In the genomic region with DNA sequence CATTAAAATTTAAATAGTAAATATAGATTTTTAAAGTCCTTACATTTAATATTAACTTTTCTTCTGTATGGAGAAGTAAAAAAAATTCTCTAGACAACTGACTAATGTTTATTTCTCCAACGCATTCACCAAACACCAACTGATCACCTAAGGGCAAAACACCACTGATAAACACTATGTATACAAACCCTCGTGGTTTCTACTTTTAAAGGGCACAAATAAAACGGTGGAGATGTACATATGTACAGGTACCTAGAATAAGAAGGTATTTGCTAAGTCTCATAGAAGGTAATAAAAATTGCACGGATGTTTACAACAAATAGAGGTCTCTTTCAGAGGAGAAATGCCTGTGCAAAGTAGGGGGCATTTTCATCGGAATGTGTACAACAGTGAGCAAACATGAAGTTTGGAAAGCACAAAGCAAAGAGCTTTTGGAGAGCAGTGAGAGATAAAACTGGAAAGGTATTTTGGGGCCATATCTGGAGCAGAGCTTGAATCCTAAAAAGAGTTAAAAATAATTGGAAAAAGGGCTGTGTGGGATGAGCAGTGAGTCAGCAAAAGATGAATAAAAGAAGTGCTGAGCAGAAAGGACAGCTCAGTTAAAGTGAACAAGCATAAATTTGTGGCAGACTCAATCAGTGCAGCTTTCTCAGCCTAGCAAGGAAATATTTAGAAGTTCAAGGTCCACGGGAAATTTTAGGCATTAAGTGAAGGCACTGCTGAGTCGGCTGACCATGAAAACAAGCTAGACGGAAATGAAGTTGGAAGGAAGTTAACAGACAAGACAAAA, we compare ENCODE assay signal across 30 cellular contexts.
DNase-seq lines count a peak whose midpoint lies in the region; ATAC-seq and TF ChIP-seq lines count a peak whose summit lies in the region.
"Had no signal": no experiment of that assay in that cellular context is flagged by ENCODE, and none has a peak within 500 bp of the region (broad histone marks: within the 10 kb centered on the region; RNA-seq: fewer than 3 reads in every experiment).

No MANE protein-coding gene starts in this region.

- H3K27me3 ChIP-seq in right lobe of liver, result no peaks in the 10 kb centered on the region
- H3K27me3 ChIP-seq: gastrocnemius medialis, pancreas, SJSA1, testis had no signal

- peaks cover 0 to 12% (median 0%) of the 10 kb centered on the region in 4 donors for H3K4me1 ChIP-seq in right lobe of liver
- H3K4me1 ChIP-seq: gastrocnemius medialis, HAP-1, pancreas, testis had no signal

- no peak for TF ChIP-seq POLR2A in right lobe of liver (IDR thresholded peaks at IDR 0.05)

- no peak overlapping the region for H3K27ac ChIP-seq in right lobe of liver
- H3K27ac ChIP-seq: gastrocnemius medialis, pancreas, RWPE1, SJSA1, skin epidermis, testis had no signal

- intact Hi-C loops in right lobe of liver (cut with DNase I), result no loop called here

- DNase-seq in A172 (ENCODE audit: low spot score), result peak; percentile 21
- peak; percentile 43 for DNase-seq in HuH-7 (ENCODE audit: low spot score)
- DNase-seq in astrocyte of the spinal cord (ENCODE audit: low read depth, low spot score), result peak; percentile 20
- no peak for DNase-seq in right lobe of liver
- DNase-seq in LoVo (ENCODE audit: low spot score), result no peak
- DNase-seq in T-helper 1 cell, result no peak
- DNase-seq in activated naive CD4-positive, alpha-beta T cell treated with Interleukin-2 at 50 U/mL for 16 hours, result no peak
- DNase-seq in NCI-H1694 treated with DMSO at 0.1 percent for 48 hours (lab: John Stamatoyannopoulos, UW), result no peak
- DNase-seq: activated CD4-positive, alpha-beta T cell treated with anti-CD3 and anti-CD28 coated beads, Interleukin-2, amount 50 U/mL, for 4 hours; activated CD8-positive, alpha-beta memory T cell treated with anti-CD3 and anti-CD28 coated beads, Interleukin-2, amount 10 ng/mL, durations not matched to agents 7 days and 5 days; activated naive CD8-positive, alpha-beta T cell treated with anti-CD3 and anti-CD28 coated beads, Interleukin-2, amount 50 U/mL, for 24 hours; activated T-cell treated with anti-CD3 and anti-CD28 coated beads, Interleukin-2, amount 50 U/mL, for 4 hours; CD4-positive, alpha-beta memory T cell; DMS 273 treated with DMSO at 0.1 percent for 48 hours; gastrocnemius medialis; NCI-H1092 treated with DMSO at 0.1 percent for 48 hours; NCI-H187 treated with DMSO at 0.1 percent for 48 hours; NCI-H2171 treated with DMSO at 0.1 percent for 48 hours; NCI-H510A treated with DMSO at 0.1 percent for 48 hours; nephron progenitor cell; pancreas; retina; stimulated activated naive CD8-positive, alpha-beta T cell treated with anti-CD3 and anti-CD28 coated beads, Interleukin-15, Interleukin-2, amounts not matched to agents 100 U/mL and 50 U/mL, for 24 hours; T-cell; testis had no signal

- 15% methylated on average over 8 of the region's 8 CpGs for WGBS in right lobe of liver (ENCODE audit: insufficient coverage, low coverage, low lambda C conversion rate, missing lambda C conversion rate)

- TF ChIP-seq CTCF in astrocyte of the spinal cord (IDR thresholded peaks at IDR 0.05; ENCODE audit: low read depth, low read length) (no peak), right lobe of liver (IDR thresholded peaks at IDR 0.05) (no peak)

- no peak overlapping the region for H3K4me3 ChIP-seq in astrocyte of the spinal cord (ENCODE audit: low read depth, low read length)
- H3K4me3 ChIP-seq in right lobe of liver, result no peak overlapping the region
- H3K4me3 ChIP-seq: gastrocnemius medialis, HAP-1, lung, pancreas, SJSA1, skin epidermis, testis had no signal

- no peaks in the 10 kb centered on the region for H3K36me3 ChIP-seq in right lobe of liver
- H3K36me3 ChIP-seq: gastrocnemius medialis, HAP-1, pancreas, SJSA1 had no signal

- in situ Hi-C loops in astrocyte of the spinal cord (cut with HindIII; ENCODE audit: low sequenced_read_pairs), result no loop called here

- no peaks in the 10 kb centered on the region for H3K9me3 ChIP-seq in right lobe of liver
- H3K9me3 ChIP-seq: gastrocnemius medialis, HAP-1, pancreas, SJSA1, testis had no signal

- peak; percentile 57 to 80 (median 59) for ATAC-seq in right lobe of liver
- ATAC-seq: activated CD8-positive, alpha-beta memory T cell treated with anti-CD3 and anti-CD28 coated beads, Interleukin-2, amount 10 ng/mL, durations not matched to agents 7 days and 5 days; activated naive CD8-positive, alpha-beta T cell treated with anti-CD3 and anti-CD28 coated beads, Interleukin-2, amount 50 U/mL, for 24 hours; activated T-cell treated with anti-CD3 and anti-CD28 coated beads, Interleukin-2, amount 50 U/mL, for 4 hours; gastrocnemius medialis; pancreas; stimulated activated naive CD8-positive, alpha-beta T cell treated with anti-CD3 and anti-CD28 coated beads, Interleukin-15, Interleukin-2, amounts not matched to agents 100 U/mL and 50 U/mL, for 24 hours; T-cell had no signal

Comparison
In these comparisons a context has a peak if more than half of its experiments do, and no peak if none do; other contexts are left out.
1. DNase-seq: peak in A172 (single experiment), HuH-7 (single experiment) and astrocyte of the spinal cord (single experiment); none in right lobe of liver (0 of 3), LoVo (single experiment), T-helper 1 cell (0 of 5), activated naive CD4-positive, alpha-beta T cell treated with Interleukin-2 at 50 U/mL for 16 hours (single experiment) and NCI-H1694 treated with DMSO at 0.1 percent for 48 hours (single experiment).